27 cellular contexts compared by ENCODE assay signal in genomic region chr4:38406243-38406642, GRCh38.
"Had no signal": no experiment of that assay in that cellular context is flagged by ENCODE, and none has a peak within 500 bp of the region (broad histone marks: within the 10 kb centered on the region; RNA-seq: fewer than 3 reads in every experiment).

No MANE protein-coding gene starts in this region.

- ATAC-seq: naive thymus-derived CD4-positive, alpha-beta T cell; natural killer cell; psoas muscle; right cardiac atrium; stimulated activated effector memory CD8-positive, alpha-beta T cell treated with anti-CD3 and anti-CD28 coated beads, Interleukin-12 subunit alpha, Interleukin-12 subunit beta, amount 100 ng/mL, for 72 hours; stimulated activated naive B cell treated with anti-CD40 and anti-IgM and Interleukin-4, amounts not matched to agents 10 μg/mL and 1 μg/mL and 100 μg/mL, for 72 hours; upper lobe of right lung had no signal

- H3K4me3 ChIP-seq: neural progenitor cell, ovary, psoas muscle, right lobe of liver, skin epidermis, smooth muscle cell, stomach, suprapubic skin, testis, tibial artery, transverse colon, upper lobe of right lung, vagina had no signal

- H3K27ac ChIP-seq: neural progenitor cell, ovary, parathyroid adenoma, psoas muscle, right lobe of liver, skin epidermis, stomach, suprapubic skin, testis, tibial artery, transverse colon, upper lobe of right lung, vagina had no signal

- H3K4me1 ChIP-seq: neural progenitor cell, parathyroid adenoma, psoas muscle, right lobe of liver, stomach, suprapubic skin, testis, tibial artery, upper lobe of right lung, vagina had no signal

- H3K36me3 ChIP-seq: neural progenitor cell, ovary, right lobe of liver, stomach, suprapubic skin, tibial artery, transverse colon, upper lobe of right lung, vagina had no signal

- DNase-seq: naive thymus-derived CD4-positive, alpha-beta T cell; natural killer cell; occipital lobe; ovary; posterior cingulate gyrus; psoas muscle; right cardiac atrium; right lobe of liver; stimulated activated CD4-positive, alpha-beta T cell treated with anti-CD3 and anti-CD28 coated beads, Interleukin-15, amount 100 ng/mL, for 24 hours; stimulated activated CD4-positive, alpha-beta T cell treated with anti-CD3 and anti-CD28 coated beads, Interleukin-2, amount 100 ng/mL, for 24 hours; stimulated activated CD4-positive, alpha-beta T cell treated with anti-CD3 and anti-CD28 coated beads, Interleukin-2, amount 100 ng/mL, for 48 hours; stimulated activated CD4-positive, alpha-beta T cell treated with anti-CD3 and anti-CD28 coated beads, Interleukin-4, amount 100 ng/mL, for 24 hours; stimulated activated naive B cell treated with anti-CD40 and anti-IgM and Interleukin-4, amounts not matched to agents 10 μg/mL and 1 μg/mL and 100 μg/mL, for 72 hours; stimulated activated naive CD4-positive, alpha-beta T cell treated with Interleukin-2 at 50 U/mL for 16 hours; stomach; substantia nigra; testis; tibial artery; transverse colon; upper lobe of right lung had no signal

- H3K27me3 ChIP-seq: neural progenitor cell, ovary, right lobe of liver, stomach, suprapubic skin, testis, tibial artery, transverse colon, upper lobe of right lung, vagina had no signal

- H3K9me3 ChIP-seq: ovary, psoas muscle, right lobe of liver, stomach, suprapubic skin, testis, tibial artery, transverse colon, upper lobe of right lung, vagina had no signal
